In genomic region chr6:158531566-158531965, GRCh38 we compare ENCODE assay signal across 7 cellular contexts.
"Had no signal": no experiment of that assay in that cellular context is flagged by ENCODE, and none has a peak within 500 bp of the region (broad histone marks: within the 10 kb centered on the region; RNA-seq: fewer than 3 reads in every experiment).

No MANE protein-coding gene starts in this region.

- H3K4me3 ChIP-seq: GM23338, K562 had no signal

- FAIRE-seq: H1, H54, HTR-8/SVneo, K562 had no signal

- DNase-seq: H9, HCEC 1CT had no signal

- H3K4me2 ChIP-seq: GM23338 had no signal

- ATAC-seq: GM23338, K562 had no signal

- H2AFZ ChIP-seq: GM23338 had no signal
